8 cellular contexts compared by ENCODE assay signal in genomic region chr2:55268288-55268906, GRCh38. TPM values are rescaled to one million over a fixed set of nuclear protein-coding genes. Genes with fewer than 3 reads are reported as not detected.
DNase-seq lines count a peak whose midpoint lies in the region; FAIRE-seq and TF ChIP-seq lines count a peak whose summit lies in the region.

No MANE protein-coding gene starts in this region.

- H3K36me3 ChIP-seq in Peyer's patch: peaks cover 0 to 14% (median 0%) of the 10 kb centered on the region in 3 donors
- peaks cover 0 to 1% of the 10 kb centered on the region in 2 experiments for H3K36me3 ChIP-seq in endothelial cell of umbilical vein (ENCODE audit: control insufficient read depth in 2 of 2, extremely low read depth in 1 of 2, insufficient read depth in 2 of 2, low read length in 2 of 2)

- H4K20me1 ChIP-seq in endothelial cell of umbilical vein (replicated peaks; ENCODE audit: control insufficient read depth, extremely low read depth, insufficient read depth, low read length): no peaks in the 10 kb centered on the region

- H3K4me2 ChIP-seq in endothelial cell of umbilical vein (ENCODE audit: insufficient read depth, low read length): peak overlapping the region; percentile 92

- intact Hi-C loops in endothelial cell of umbilical vein (cut with micrococcal nuclease): loop anchor here (2.0 to 5.0 kb wide), 3 partner anchors 36 to 244 kb away; partner anchors contain the start of genes CLHC1 and RPS27A

- peak overlapping the region; percentile 94 for H3K4me3 Mint-ChIP-seq in osteocyte (ENCODE audit: unreplicated experiment)

- dilution Hi-C loops in endothelial cell of umbilical vein (cut with MboI; ENCODE audit: extremely low pct_ligation_motif_present, low sequenced_read_pairs): no loop called here

- H3K79me2 ChIP-seq in endothelial cell of umbilical vein (ENCODE audit: control insufficient read depth, insufficient read depth, low read length): no peaks in the 10 kb centered on the region

- H3K4me3 ChIP-seq in Peyer's patch (peak overlapping the region; percentile 47 to 75 (median 59)), endothelial cell of umbilical vein (replicated peaks in 1 of 3; ENCODE audit: insufficient read depth in 1 of 3, low read depth in 1 of 3, low read length in 3 of 3) (peak overlapping the region; percentile 13 to 78 (median 58))

- H3K27me3 ChIP-seq in Peyer's patch (no peaks in the 10 kb centered on the region), endothelial cell of umbilical vein (ENCODE audit: control insufficient read depth in 2 of 2, insufficient read depth in 2 of 2, low read length in 2 of 2) (no peaks in the 10 kb centered on the region)

- peak overlapping the region; percentile 59 for H2AFZ ChIP-seq in endothelial cell of umbilical vein (ENCODE audit: low read depth, low read length)

- CTCF ChIA-PET in GM10248 (lab: Yijun Ruan, JAX): interaction anchor here (2.1 kb wide), 1 partner anchor 13 kb away, joined by 4 read pairs; no protein-coding TSS in a partner anchor
- CTCF ChIA-PET in endothelial cell of umbilical vein (lab: Charles Lee): interaction anchor here (0.8 to 1.6 kb wide), 4 partner anchors 10 to 369 kb away, joined by 3 to 4 read pairs (median 4); partner anchors contain the start of gene PPP4R3B

- H3K4me1 Mint-ChIP-seq in osteocyte (ENCODE audit: unreplicated experiment): peaks cover 21% of the 10 kb centered on the region

- POLR2A ChIA-PET in GM10248 (lab: Yijun Ruan, JAX): no interaction called here
- POLR2A ChIA-PET in endothelial cell of umbilical vein (lab: Charles Lee): interaction anchor here (0.7 kb wide), 1 partner anchor 13 kb away, joined by 4 read pairs; no protein-coding TSS in a partner anchor

- H3K9me1 ChIP-seq in endothelial cell of umbilical vein (replicated peaks; ENCODE audit: control insufficient read depth, extremely low read depth, insufficient read depth, low read length): no peaks in the 10 kb centered on the region

- TF ChIP-seq CTCF in GM10248 (IDR thresholded peaks at IDR 0.05; ENCODE audit: control extremely low read depth, extremely low read depth, low read depth, missing control alignments) (no peak), Peyer's patch (IDR thresholded peaks at IDR 0.05) (peak in 1 of 6 experiments; percentile 23), endothelial cell of umbilical vein (IDR thresholded peaks at IDR 0.05; ENCODE audit: extremely low read depth in 1 of 2, insufficient read depth in 1 of 2, low read depth in 1 of 2, low read length in 2 of 2) (no peak), osteocyte (IDR thresholded peaks at IDR 0.05) (no peak)

- H3K9ac ChIP-seq in endothelial cell of umbilical vein (replicated peaks; ENCODE audit: extremely low read depth, insufficient read depth, low read length): peak overlapping the region; percentile 60

- DNase-seq in GM10248 (ENCODE audit: extremely low spot score) (peak; percentile 15), Peyer's patch (no peak), endothelial cell of umbilical vein (ENCODE audit: low read depth, low spot score) (no peak), osteocyte (ENCODE audit: extremely low spot score, unreplicated experiment) (no peak), activated gamma-delta T cell treated with Interleukin-2 at 50 U/mL for 16 hours (no peak), T1000 (lab: John Stamatoyannopoulos, UW) (no peak), NCI-H1105 treated with DMSO at 0.1 percent for 48 hours (lab: John Stamatoyannopoulos, UW) (no peak)
- no peak for DNase-seq in activated effector memory CD4-positive, alpha-beta T cell treated with anti-CD3 and anti-CD28 coated beads, Interleukin-2, amount 50 U/mL, for 16 hours

- TF ChIP-seq POLR2A in Peyer's patch (IDR thresholded peaks at IDR 0.05) (no peak), endothelial cell of umbilical vein (IDR thresholded peaks at IDR 0.05; ENCODE audit: low read depth, low read length) (no peak)

- no peaks in the 10 kb centered on the region for H3K27me3 Mint-ChIP-seq in osteocyte (ENCODE audit: unreplicated experiment)

- peaks cover 11% of the 10 kb centered on the region for H3K36me3 Mint-ChIP-seq in osteocyte (ENCODE audit: unreplicated experiment)

- no peak for FAIRE-seq in endothelial cell of umbilical vein (lab: Jason Lieb, UNC)

- H3K9me3 Mint-ChIP-seq in osteocyte (ENCODE audit: unreplicated experiment): no peaks in the 10 kb centered on the region

- no peaks in the 10 kb centered on the region for H3K9me3 ChIP-seq in Peyer's patch
- H3K9me3 ChIP-seq in endothelial cell of umbilical vein (replicated peaks; ENCODE audit: control insufficient read depth, insufficient read depth, low read length): no peaks in the 10 kb centered on the region

- peak overlapping the region; percentile 78 to 91 (median 82) for H3K27ac ChIP-seq in Peyer's patch
- peak overlapping the region; percentile 7 for H3K27ac ChIP-seq in endothelial cell of umbilical vein (ENCODE audit: insufficient read depth, low read depth, low read length)

- BruUV-seq in endothelial cell of umbilical vein (replicated peaks; lab: Mats Ljungman, UMichigan): TSS peak; percentile 84

- peaks cover 0 to 12% (median 0%) of the 10 kb centered on the region in 4 donors for H3K4me1 ChIP-seq in Peyer's patch
- H3K4me1 ChIP-seq in endothelial cell of umbilical vein (ENCODE audit: control insufficient read depth, extremely low read depth, insufficient read depth, low read length): peaks cover 10% of the 10 kb centered on the region

- H3K27ac Mint-ChIP-seq in osteocyte (ENCODE audit: unreplicated experiment): peak overlapping the region; percentile 97

TF ChIP-seq in endothelial cell of umbilical vein, 7 proteins besides CTCF, POLR2A, EP300 and RAD21:
- TF ChIP-seq GATA2 (IDR thresholded peaks at IDR 0.05; ENCODE audit: insufficient read depth, insufficient read length, low read depth, low read length): no peak
- no peak for TF ChIP-seq FOS (IDR thresholded peaks at IDR 0.05; ENCODE audit: borderline replicate concordance, insufficient read depth, low read length)
- no peak for TF ChIP-seq POLR2AphosphoS5 (IDR thresholded peaks at IDR 0.05; ENCODE audit: insufficient read depth, low read depth, low read length)
- TF ChIP-seq MYC (IDR thresholded peaks at IDR 0.05; ENCODE audit: low read depth, low read length): no peak
- no peak for TF ChIP-seq EZH2 (IDR thresholded peaks at IDR 0.05; ENCODE audit: borderline replicate concordance, low read depth, low read length, severe bottlenecking)
- no peak for TF ChIP-seq MAX (IDR thresholded peaks at IDR 0.05; ENCODE audit: insufficient read depth, insufficient read length)
- no peak for TF ChIP-seq JUN (IDR thresholded peaks at IDR 0.05; ENCODE audit: borderline replicate concordance, insufficient read depth, insufficient read length, low read depth)

RNA-seq across cellular contexts. Expression of gene MTIF2, which starts 0.6 kb away (rescaled TPM):
- total RNA-seq in Peyer's patch (10 to 100 TPM; 31.3 to 46.2 (median 34.6) TPM), endothelial cell of umbilical vein (26.8 and 26.9 TPM in 2 replicates), osteocyte (24.6 and 24.7 TPM in 2 replicates)
- 7.0 and 9.3 TPM in 2 replicates for polyA plus RNA-seq in endothelial cell of umbilical vein
- polyA plus RNA-seq in endothelial cell of umbilical vein (2011; cell fraction: cytosol; rRNA removed): 10.7 and 11.4 TPM in 2 replicates
- polyA plus RNA-seq in endothelial cell of umbilical vein (2011; cell fraction: nucleus; rRNA removed): 21.6 and 26.1 TPM in 2 replicates
- polyA plus RNA-seq in endothelial cell of umbilical vein (2012): 20.6 and 28.1 TPM in 2 replicates
- polyA minus RNA-seq in endothelial cell of umbilical vein: 15.1 and 21.1 TPM in 2 replicates
- 27.7 TPM for polyA minus RNA-seq in endothelial cell of umbilical vein (2011; cell fraction: cytosol; rRNA and poly(A)+ RNA removed)
- polyA minus RNA-seq in endothelial cell of umbilical vein (2011; cell fraction: nucleus; rRNA and poly(A)+ RNA removed): 20.2 and 23.3 TPM in 2 replicates

RNA-seq across cellular contexts. Expression of gene RPS27A, which starts 35.9 kb away (rescaled TPM):
- total RNA-seq in Peyer's patch: 1,000 to 10,000 TPM in 1 of 4 donors, 100 to 1,000 TPM in 3; 314 to 1,603 (median 586) TPM
- total RNA-seq in endothelial cell of umbilical vein: 926 and 939 TPM in 2 replicates
- polyA plus RNA-seq in endothelial cell of umbilical vein: 795 and 1,136 TPM in 2 replicates
- 2,131 and 2,137 TPM in 2 replicates for polyA plus RNA-seq in endothelial cell of umbilical vein (2011; cell fraction: cytosol; rRNA removed)
- polyA plus RNA-seq in endothelial cell of umbilical vein (2011; cell fraction: nucleus; rRNA removed): 524 and 724 TPM in 2 replicates
- 1,840 and 2,931 TPM in 2 replicates for polyA plus RNA-seq in endothelial cell of umbilical vein (2012)
- 213 and 228 TPM in 2 replicates for polyA minus RNA-seq in endothelial cell of umbilical vein
- 592 TPM for polyA minus RNA-seq in endothelial cell of umbilical vein (2011; cell fraction: cytosol; rRNA and poly(A)+ RNA removed)
- polyA minus RNA-seq in endothelial cell of umbilical vein (2011; cell fraction: nucleus; rRNA and poly(A)+ RNA removed): 74.4 and 91.5 TPM in 2 replicates
- total RNA-seq in osteocyte: 665 and 668 TPM in 2 replicates

RNA-seq across cellular contexts. Expression of gene CLHC1, which starts 36.3 kb away (rescaled TPM):
- total RNA-seq in Peyer's patch (10 to 100 TPM in 1 of 4 donors, 1 to 10 TPM in 3; 1.9 to 15.3 (median 8.1) TPM), endothelial cell of umbilical vein (10.2 and 12.3 TPM in 2 replicates), osteocyte (21.6 and 23.5 TPM in 2 replicates)
- 2.0 and 2.4 TPM in 2 replicates for polyA plus RNA-seq in endothelial cell of umbilical vein
- polyA plus RNA-seq in endothelial cell of umbilical vein (2011; cell fraction: cytosol; rRNA removed): 2.2 and 2.9 TPM in 2 replicates
- 15.3 and 19.8 TPM in 2 replicates for polyA plus RNA-seq in endothelial cell of umbilical vein (2011; cell fraction: nucleus; rRNA removed)
- polyA plus RNA-seq in endothelial cell of umbilical vein (2012): 4.4 and 7.1 TPM in 2 replicates
- polyA minus RNA-seq in endothelial cell of umbilical vein: 3.6 and 5.6 TPM in 2 replicates
- polyA minus RNA-seq in endothelial cell of umbilical vein (2011; cell fraction: cytosol; rRNA and poly(A)+ RNA removed): 5.8 TPM
- polyA minus RNA-seq in endothelial cell of umbilical vein (2011; cell fraction: nucleus; rRNA and poly(A)+ RNA removed): 11.2 and 17.6 TPM in 2 replicates
